In the genomic region with DNA sequence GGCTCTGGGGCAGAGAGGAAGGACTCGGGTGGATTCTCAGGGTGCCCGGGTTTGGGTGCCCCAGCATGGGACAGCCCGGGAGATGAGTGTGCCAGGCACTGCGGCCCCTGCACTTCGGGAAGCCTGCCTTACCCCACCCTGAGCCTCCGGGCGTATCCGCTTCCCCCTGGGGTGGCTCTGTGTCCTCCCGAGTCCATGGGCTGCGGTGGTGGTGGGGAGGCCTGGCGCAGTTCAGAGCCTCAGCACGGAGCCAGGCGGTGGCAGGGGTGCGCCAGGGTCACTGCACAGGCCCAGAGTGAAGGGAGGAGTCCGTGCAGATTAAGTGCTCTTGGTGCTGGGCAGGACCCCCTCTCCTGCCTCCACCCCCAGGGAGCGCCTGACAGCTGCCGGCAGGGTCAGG, we compare ENCODE assay signal across 10 cellular contexts. TPM values are rescaled to one million over a fixed set of nuclear protein-coding genes. Genes with fewer than 3 reads are reported as not detected.
DNase-seq lines count a peak whose midpoint lies in the region; ATAC-seq and TF ChIP-seq lines count a peak whose summit lies in the region.
"Had no signal": no experiment of that assay in that cellular context is flagged by ENCODE, and none has a peak within 500 bp of the region (broad histone marks: within the 10 kb centered on the region; RNA-seq: fewer than 3 reads in every experiment).

No MANE protein-coding gene starts in this region.

- no peaks in the 10 kb centered on the region for H3K27me3 ChIP-seq in dorsolateral prefrontal cortex

- no peaks in the 10 kb centered on the region for H3K9me3 ChIP-seq in HEK293 (ENCODE audit: control insufficient read depth, insufficient read depth, low read depth, low read length)

- DNase-seq in dorsolateral prefrontal cortex (peak in 1 of 10 donors; percentile 53), retina (peak; percentile 19), NK-92 (lab: John Stamatoyannopoulos, UW; ENCODE audit: unreplicated experiment) (no peak)
- no peak for DNase-seq in activated CD8-positive, alpha-beta T cell treated with anti-CD3 and anti-CD28 coated beads for 36 hours
- DNase-seq: naive thymus-derived CD4-positive, alpha-beta T cell had no signal

- H3K27ac Mint-ChIP-seq in activated CD8-positive, alpha-beta T cell treated with anti-CD3 and anti-CD28 coated beads for 36 hours: no peak overlapping the region
- H3K27ac Mint-ChIP-seq: GM23338; naive thymus-derived CD4-positive, alpha-beta T cell had no signal

- no peak for ATAC-seq in activated CD8-positive, alpha-beta T cell treated with anti-CD3 and anti-CD28 coated beads for 36 hours
- ATAC-seq in GM18519 (IDR thresholded peaks at IDR 0.05; ENCODE audit: low FRiP score, unreplicated experiment): no peak

- no peaks in the 10 kb centered on the region for H3K36me3 Mint-ChIP-seq in activated CD8-positive, alpha-beta T cell treated with anti-CD3 and anti-CD28 coated beads for 36 hours (ENCODE audit: low read depth)

- H3K4me1 ChIP-seq in HEK293 (ENCODE audit: control insufficient read depth, insufficient read depth, low read length): no peaks in the 10 kb centered on the region

- no peak for TF ChIP-seq CTCF in HEK293 (tag by site-specific recombination; IDR thresholded peaks at IDR 0.05)
- TF ChIP-seq CTCF in dorsolateral prefrontal cortex (IDR thresholded peaks at IDR 0.05 in 54 of 56, conservative IDR thresholded peaks at IDR 0.05 in 2 of 56; ENCODE audit: low read depth in 1 of 56, partially characterized antibody in 56 of 56): no peak
- TF ChIP-seq CTCF in activated CD8-positive, alpha-beta T cell treated with anti-CD3 and anti-CD28 coated beads for 36 hours (IDR thresholded peaks at IDR 0.05): no peak

- H3K36me3 ChIP-seq in HEK293 (ENCODE audit: control insufficient read depth in 2 of 2, insufficient read depth in 1 of 2, low read length in 2 of 2): peaks cover 0 to 26% of the 10 kb centered on the region in 2 experiments; a peak in 1 of 3 replicates

- POLR2A ChIA-PET in HEK293 (lab: Yijun Ruan, JAX): interaction anchor here (1.0 to 2.6 kb wide), 3 partner anchors 9 to 113 kb away, joined by 4 to 11 read pairs (median 5); a partner anchor contains a TSS
- POLR2A ChIA-PET in activated CD8-positive, alpha-beta T cell treated with anti-CD3 and anti-CD28 coated beads for 36 hours (lab: Charles Lee): interaction anchor here (0.6 to 2.4 kb wide), 4 partner anchors 10 to 525 kb away, joined by 3 to 9 read pairs (median 4); no protein-coding TSS in a partner anchor

- no peaks in the 10 kb centered on the region for H3K9me3 Mint-ChIP-seq in activated CD8-positive, alpha-beta T cell treated with anti-CD3 and anti-CD28 coated beads for 36 hours
- H3K9me3 Mint-ChIP-seq: GM23338; naive thymus-derived CD4-positive, alpha-beta T cell had no signal

- intact Hi-C loops in dorsolateral prefrontal cortex (cut with DNase I): loop anchor here (2.0 kb wide), 1 partner anchor 36 kb away; a partner anchor contains a TSS
- intact Hi-C loops in activated CD8-positive, alpha-beta T cell treated with anti-CD3 and anti-CD28 coated beads for 36 hours (cut with micrococcal nuclease): loop anchor here (10.0 kb wide), 1 partner anchor 110 kb away; no protein-coding TSS in a partner anchor

- H3K27me3 Mint-ChIP-seq in activated CD8-positive, alpha-beta T cell treated with anti-CD3 and anti-CD28 coated beads for 36 hours: peaks cover 1% of the 10 kb centered on the region

- CTCF ChIA-PET in HEK293 (lab: Yijun Ruan, JAX): no interaction called here
- CTCF ChIA-PET in activated CD8-positive, alpha-beta T cell treated with anti-CD3 and anti-CD28 coated beads for 36 hours (lab: Charles Lee): no interaction called here

- no peak overlapping the region for H3K27ac ChIP-seq in HEK293 (ENCODE audit: extremely low read depth, low read depth, low read length)
- peak overlapping the region; percentile 85 to 100 (median 98) for H3K27ac ChIP-seq in dorsolateral prefrontal cortex

- H3K4me3 ChIP-seq in HEK293 (ENCODE audit: low read depth, low read length) (no peak overlapping the region), dorsolateral prefrontal cortex (peak overlapping the region in 56 of 59 donors; percentile 4 to 62 (median 42))
- H3K4me3 ChIP-seq: GM23338 had no signal

- H3K4me1 Mint-ChIP-seq in activated CD8-positive, alpha-beta T cell treated with anti-CD3 and anti-CD28 coated beads for 36 hours (ENCODE audit: low read depth): peaks cover 2% of the 10 kb centered on the region

- no peak overlapping the region for H3K4me3 Mint-ChIP-seq in activated CD8-positive, alpha-beta T cell treated with anti-CD3 and anti-CD28 coated beads for 36 hours
- H3K4me3 Mint-ChIP-seq: naive thymus-derived CD4-positive, alpha-beta T cell had no signal

TF ChIP-seq in HEK293, 187 proteins besides CTCF, POLR2A, EP300 and RAD21:
- TF ChIP-seq GLIS2 (tag by site-specific recombination; IDR thresholded peaks at IDR 0.05) (peak; percentile 13; the same call in 1 of the 2 replicates), ZNF239 (tag by site-specific recombination; IDR thresholded peaks at IDR 0.05) (no peak), KLF9 (tag by site-specific recombination; IDR thresholded peaks at IDR 0.05; ENCODE audit: low read depth) (no peak), KLF16 (tag by site-specific recombination; IDR thresholded peaks at IDR 0.05) (0 out of 2 replicates have a peak, but pooled peaks have one; percentile 14), ZIC2 (tag by site-specific recombination; IDR thresholded peaks at IDR 0.05) (0 out of 2 replicates have a peak, but pooled peaks have one; percentile 49), ZNF585B (tag by site-specific recombination; IDR thresholded peaks at IDR 0.05) (no peak), ZBTB48 (tag by site-specific recombination; IDR thresholded peaks at IDR 0.05) (peak; percentile 4; the same call in 1 of the 2 replicates), ZNF423 (tag by site-specific recombination; IDR thresholded peaks at IDR 0.05) (peak; percentile 11; the same call in 1 of the 2 replicates)
- TF ChIP-seq, protein P1, sequence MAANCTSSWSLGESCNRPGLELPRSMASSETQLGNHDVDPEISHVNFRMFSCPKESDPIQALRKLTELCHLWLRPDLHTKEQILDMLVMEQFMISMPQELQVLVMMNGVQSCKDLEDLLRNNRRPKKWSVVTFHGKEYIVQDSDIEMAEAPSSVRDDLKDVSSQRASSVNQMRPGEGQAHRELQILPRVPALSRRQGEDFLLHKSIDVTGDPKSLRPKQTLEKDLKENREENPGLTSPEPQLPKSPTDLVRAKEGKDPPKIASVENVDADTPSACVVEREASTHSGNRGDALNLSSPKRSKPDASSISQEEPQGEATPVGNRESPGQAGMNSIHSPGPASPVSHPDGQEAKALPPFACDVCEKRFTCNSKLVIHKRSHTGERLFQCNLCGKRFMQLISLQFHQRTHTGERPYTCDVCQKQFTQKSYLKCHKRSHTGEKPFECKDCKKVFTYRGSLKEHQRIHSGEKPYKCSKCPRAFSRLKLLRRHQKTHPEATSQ (tag by site-specific recombination; IDR thresholded peaks at IDR 0.05): no peak

RNA-seq across cellular contexts. Expression of a gene that starts 20.7 kb away (rescaled TPM):
- 100 to 1,000 TPM in 2 of 120 experiments, 10 to 100 TPM in 118; 49.9 to 110 (median 68.5) TPM for total RNA-seq in dorsolateral prefrontal cortex
- 100 to 1,000 TPM; 104 to 107 TPM for total RNA-seq in activated CD8-positive, alpha-beta T cell treated with anti-CD3 and anti-CD28 coated beads for 36 hours

RNA-seq across cellular contexts. Expression of a gene that starts 25.9 kb away (rescaled TPM):
- under 1 TPM in 1 of 120 experiments, not detected in 119; 0.29 TPM for total RNA-seq in dorsolateral prefrontal cortex
- total RNA-seq in activated CD8-positive, alpha-beta T cell treated with anti-CD3 and anti-CD28 coated beads for 36 hours: not detected
- total RNA-seq: activated CD8-positive, alpha-beta memory T cell treated with anti-CD3 and anti-CD28 coated beads for 36 hours; naive thymus-derived CD4-positive, alpha-beta T cell; T-helper 2 cell treated with Interferon-gamma antibody and Interleukin-4, amounts not matched to agents 100 ng/mL and 5 ng/mL, for 36 hours had no signal

RNA-seq across cellular contexts. Expression of a gene that starts 35.8 kb away (rescaled TPM):
- total RNA-seq in dorsolateral prefrontal cortex: 100 to 1,000 TPM in 4 of 120 experiments, 10 to 100 TPM in 116; 41.1 to 115 (median 69.7) TPM
- total RNA-seq in activated CD8-positive, alpha-beta T cell treated with anti-CD3 and anti-CD28 coated beads for 36 hours: 1 to 10 TPM in 1 of 2 experiments, under 1 TPM in 1; 0.95 to 1.2 TPM

RNA-seq across cellular contexts. Expression of a gene that starts 49.8 kb away (rescaled TPM):
- 1 to 10 TPM in 38 of 120 experiments, under 1 TPM in 51, not detected in 31; 0.19 to 4.3 (median 0.85) TPM for total RNA-seq in dorsolateral prefrontal cortex
- total RNA-seq in activated CD8-positive, alpha-beta T cell treated with anti-CD3 and anti-CD28 coated beads for 36 hours: not detected
- total RNA-seq: activated CD8-positive, alpha-beta memory T cell treated with anti-CD3 and anti-CD28 coated beads for 36 hours; naive thymus-derived CD4-positive, alpha-beta T cell; T-helper 2 cell treated with Interferon-gamma antibody and Interleukin-4, amounts not matched to agents 100 ng/mL and 5 ng/mL, for 36 hours had no signal

Comparison
In these comparisons a context has a peak if more than half of its experiments do, and no peak if none do; other contexts are left out.
1. RNA of a gene that starts 35.8 kb away (total RNA-seq): 41.1 to 115 TPM in dorsolateral prefrontal cortex; 0.95 to 1.2 TPM in activated CD8-positive, alpha-beta T cell treated with anti-CD3 and anti-CD28 coated beads for 36 hours; every median in the first group is over 10 times any median in the second.